ENCODE assay signal across 8 cellular contexts in the genomic region with DNA sequence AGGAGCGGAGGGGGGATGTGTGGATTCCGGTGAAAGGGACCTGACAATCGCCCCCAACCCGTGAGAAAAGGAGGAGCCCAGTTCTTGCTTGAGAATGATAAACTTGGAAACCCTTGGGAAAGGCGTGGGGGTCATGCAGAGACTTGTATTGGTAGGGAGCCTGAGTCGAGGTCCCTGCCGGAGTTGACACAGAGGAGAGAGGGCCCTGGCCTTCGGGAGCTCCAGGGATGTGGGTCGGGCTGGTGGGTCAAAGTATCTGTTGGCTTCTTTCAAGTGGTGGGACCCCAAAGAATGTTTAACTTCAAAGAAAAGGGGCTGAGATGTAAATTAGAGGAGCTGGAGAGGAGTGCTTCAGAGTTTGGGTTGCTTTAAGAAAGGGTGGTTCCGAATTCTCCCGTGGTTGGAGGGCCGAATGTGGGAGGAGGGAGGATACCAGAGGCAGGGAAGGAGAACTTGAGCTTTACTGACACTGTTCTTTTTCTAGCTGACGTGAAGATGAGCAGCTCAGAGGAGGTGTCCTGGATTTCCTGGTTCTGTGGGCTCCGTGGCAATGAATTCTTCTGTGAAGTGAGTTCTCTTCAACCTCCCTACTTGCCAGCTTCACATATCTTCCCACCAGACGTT. TPM values are rescaled to one million over a fixed set of nuclear protein-coding genes. Genes with fewer than 3 reads are reported as not detected.
DNase-seq lines count a peak whose midpoint lies in the region; ATAC-seq and TF ChIP-seq lines count a peak whose summit lies in the region.

No MANE protein-coding gene starts in this region.

- peak overlapping the region; percentile 96 for H3K4me3 Mint-ChIP-seq in activated CD4-positive, alpha-beta T cell treated with anti-CD3 and anti-CD28 coated beads, Interleukin-2, amount 10 ng/mL, durations not matched to agents 24 days and 14 days
- peak overlapping the region; percentile 96 for H3K4me3 Mint-ChIP-seq in activated naive CD8-positive, alpha-beta T cell treated with anti-CD3 and anti-CD28 coated beads, Interleukin-2, amount 10 ng/mL, durations not matched to agents 7 days and 5 days

- H3K36me3 ChIP-seq in kidney epithelial cell (ENCODE audit: control insufficient read depth, insufficient read depth, low read length) (peaks cover 12% of the 10 kb centered on the region), thoracic aorta (peaks cover 43% of the 10 kb centered on the region)

- H3K4me1 Mint-ChIP-seq in activated CD4-positive, alpha-beta T cell treated with anti-CD3 and anti-CD28 coated beads, Interleukin-2, amount 10 ng/mL, durations not matched to agents 24 days and 14 days, result peaks cover 53% of the 10 kb centered on the region
- peaks cover 35% of the 10 kb centered on the region for H3K4me1 Mint-ChIP-seq in activated naive CD8-positive, alpha-beta T cell treated with anti-CD3 and anti-CD28 coated beads, Interleukin-2, amount 10 ng/mL, durations not matched to agents 7 days and 5 days

- TF ChIP-seq CTCF in kidney epithelial cell (IDR thresholded peaks at IDR 0.05; ENCODE audit: insufficient read depth, low read length, poor library complexity, severe bottlenecking) (no peak), thoracic aorta (IDR thresholded peaks at IDR 0.05) (no peak)

- H3K4me3 ChIP-seq in kidney epithelial cell (ENCODE audit: low read depth, low read length) (peak overlapping the region; percentile 99), thoracic aorta (peak overlapping the region; percentile 98)

- H3K27ac Mint-ChIP-seq in activated CD4-positive, alpha-beta T cell treated with anti-CD3 and anti-CD28 coated beads, Interleukin-2, amount 10 ng/mL, durations not matched to agents 24 days and 14 days, result peak overlapping the region; percentile 96
- peak overlapping the region; percentile 98 for H3K27ac Mint-ChIP-seq in activated naive CD8-positive, alpha-beta T cell treated with anti-CD3 and anti-CD28 coated beads, Interleukin-2, amount 10 ng/mL, durations not matched to agents 7 days and 5 days

- intact Hi-C loops in activated CD4-positive, alpha-beta T cell treated with anti-CD3 and anti-CD28 coated beads, Interleukin-2, amount 10 ng/mL, durations not matched to agents 24 days and 14 days (cut with micrococcal nuclease), result loop anchor here (10.0 kb wide), 1 partner anchor 1188 kb away; the partner anchor contains the start of genes PSMB9 and TAP1

- peak; percentile 66 for DNase-seq in activated CD4-positive, alpha-beta T cell treated with anti-CD3 and anti-CD28 coated beads, Interleukin-2, amount 10 ng/mL, durations not matched to agents 24 days and 14 days
- DNase-seq in activated CD4-positive, alpha-beta T cell treated with anti-CD3 and anti-CD28 coated beads for 48 hours, result no peak
- DNase-seq in activated naive CD8-positive, alpha-beta T cell treated with anti-CD3 and anti-CD28 coated beads, Interleukin-2, amount 10 ng/mL, durations not matched to agents 7 days and 5 days, result no peak
- DNase-seq in kidney epithelial cell (ENCODE audit: low read depth) (no peak), thoracic aorta (ENCODE audit: low spot score) (no peak), foreskin melanocyte (no peak)

- H3K27me3 Mint-ChIP-seq in activated CD4-positive, alpha-beta T cell treated with anti-CD3 and anti-CD28 coated beads, Interleukin-2, amount 10 ng/mL, durations not matched to agents 24 days and 14 days, result no peaks in the 10 kb centered on the region
- no peaks in the 10 kb centered on the region for H3K27me3 Mint-ChIP-seq in activated naive CD8-positive, alpha-beta T cell treated with anti-CD3 and anti-CD28 coated beads, Interleukin-2, amount 10 ng/mL, durations not matched to agents 7 days and 5 days

- POLR2A ChIA-PET in activated naive CD8-positive, alpha-beta T cell treated with anti-CD3 and anti-CD28 coated beads, Interleukin-2, amount 10 ng/mL, durations not matched to agents 7 days and 5 days (lab: Charles Lee), result interaction anchor here (0.9 to 7.0 kb wide), 6 partner anchors 13 to 161 kb away, joined by 3 to 138 read pairs (median 14); partner anchors contain the start of genes APOM, BAG6, CLIC1 and HSPA1B

- no peaks in the 10 kb centered on the region for H3K9me3 Mint-ChIP-seq in activated CD4-positive, alpha-beta T cell treated with anti-CD3 and anti-CD28 coated beads, Interleukin-2, amount 10 ng/mL, durations not matched to agents 24 days and 14 days
- no peaks in the 10 kb centered on the region for H3K9me3 Mint-ChIP-seq in activated naive CD8-positive, alpha-beta T cell treated with anti-CD3 and anti-CD28 coated beads, Interleukin-2, amount 10 ng/mL, durations not matched to agents 7 days and 5 days

- peaks cover 16 to 49% of the 10 kb centered on the region in 2 donors for H3K4me1 ChIP-seq in thoracic aorta (ENCODE audit: control insufficient read depth in 1 of 2, low read depth in 2 of 2)

- no peak for ATAC-seq in activated naive CD8-positive, alpha-beta T cell treated with anti-CD3 and anti-CD28 coated beads, Interleukin-2, amount 10 ng/mL, durations not matched to agents 7 days and 5 days (ENCODE audit: low read depth)
- ATAC-seq in thoracic aorta (ENCODE audit: insufficient number of reproducible peaks, low FRiP score, low read depth) (no peak), GM21786 (IDR thresholded peaks at IDR 0.05; ENCODE audit: unreplicated experiment) (no peak), HG02678 (IDR thresholded peaks at IDR 0.05; ENCODE audit: unreplicated experiment) (no peak)

- peaks cover 79% of the 10 kb centered on the region for H3K36me3 Mint-ChIP-seq in activated CD4-positive, alpha-beta T cell treated with anti-CD3 and anti-CD28 coated beads, Interleukin-2, amount 10 ng/mL, durations not matched to agents 24 days and 14 days (ENCODE audit: low read depth)
- peaks cover 61% of the 10 kb centered on the region for H3K36me3 Mint-ChIP-seq in activated naive CD8-positive, alpha-beta T cell treated with anti-CD3 and anti-CD28 coated beads, Interleukin-2, amount 10 ng/mL, durations not matched to agents 7 days and 5 days

- H3K27me3 ChIP-seq in kidney epithelial cell (ENCODE audit: control insufficient read depth, insufficient read depth, low read length) (no peaks in the 10 kb centered on the region), thoracic aorta (replicated peaks; ENCODE audit: insufficient read depth) (no peaks in the 10 kb centered on the region)

- H3K9me3 ChIP-seq in thoracic aorta, result no peaks in the 10 kb centered on the region

- H3K27ac ChIP-seq in thoracic aorta, result peak overlapping the region; percentile 95 to 97

RNA-seq across cellular contexts. Expression of gene CSNK2B, which starts 0.6 kb away (rescaled TPM):
- 288 and 302 TPM in 2 replicates for total RNA-seq in activated CD4-positive, alpha-beta T cell treated with anti-CD3 and anti-CD28 coated beads, Interleukin-2, amount 10 ng/mL, durations not matched to agents 24 days and 14 days
- 100 to 1,000 TPM; 206 to 216 TPM for total RNA-seq in activated naive CD8-positive, alpha-beta T cell treated with anti-CD3 and anti-CD28 coated beads, Interleukin-2, amount 10 ng/mL, durations not matched to agents 7 days and 5 days
- total RNA-seq in kidney epithelial cell (366 and 405 TPM in 2 replicates), thoracic aorta (100 to 1,000 TPM; 175 to 202 TPM)

RNA-seq across cellular contexts. Expression of gene GPANK1, which starts 1.7 kb away (rescaled TPM):
- 32.9 and 33.6 TPM in 2 replicates for total RNA-seq in activated CD4-positive, alpha-beta T cell treated with anti-CD3 and anti-CD28 coated beads, Interleukin-2, amount 10 ng/mL, durations not matched to agents 24 days and 14 days
- 10 to 100 TPM; 30.7 to 32.0 TPM for total RNA-seq in activated naive CD8-positive, alpha-beta T cell treated with anti-CD3 and anti-CD28 coated beads, Interleukin-2, amount 10 ng/mL, durations not matched to agents 7 days and 5 days
- total RNA-seq in kidney epithelial cell, result 17.7 and 22.0 TPM in 2 replicates
- total RNA-seq in thoracic aorta, result 10 to 100 TPM; 15.0 to 19.2 TPM

RNA-seq across cellular contexts. Expression of gene LY6G5B, which starts 3.3 kb away (rescaled TPM):
- 32.8 and 33.5 TPM in 2 replicates for total RNA-seq in activated CD4-positive, alpha-beta T cell treated with anti-CD3 and anti-CD28 coated beads, Interleukin-2, amount 10 ng/mL, durations not matched to agents 24 days and 14 days
- total RNA-seq in activated naive CD8-positive, alpha-beta T cell treated with anti-CD3 and anti-CD28 coated beads, Interleukin-2, amount 10 ng/mL, durations not matched to agents 7 days and 5 days, result 10 to 100 TPM; 33.8 to 36.4 TPM
- total RNA-seq in kidney epithelial cell, result 2.8 and 6.0 TPM in 2 replicates
- 10 to 100 TPM in 1 of 2 donors, 1 to 10 TPM in 1; 9.6 to 24.3 TPM for total RNA-seq in thoracic aorta

RNA-seq across cellular contexts. Expression of gene C6orf47, which starts 5.9 kb away (rescaled TPM):
- total RNA-seq in activated CD4-positive, alpha-beta T cell treated with anti-CD3 and anti-CD28 coated beads, Interleukin-2, amount 10 ng/mL, durations not matched to agents 24 days and 14 days, result 16.8 and 17.9 TPM in 2 replicates
- 10 to 100 TPM; 30.7 to 32.2 TPM for total RNA-seq in activated naive CD8-positive, alpha-beta T cell treated with anti-CD3 and anti-CD28 coated beads, Interleukin-2, amount 10 ng/mL, durations not matched to agents 7 days and 5 days
- total RNA-seq in kidney epithelial cell (19.0 and 24.9 TPM in 2 replicates), thoracic aorta (10 to 100 TPM; 23.7 to 40.1 TPM)

RNA-seq across cellular contexts. Expression of gene APOM, which starts 10.8 kb away (rescaled TPM):
- 2.5 and 3.4 TPM in 2 replicates for total RNA-seq in activated CD4-positive, alpha-beta T cell treated with anti-CD3 and anti-CD28 coated beads, Interleukin-2, amount 10 ng/mL, durations not matched to agents 24 days and 14 days
- total RNA-seq in activated naive CD8-positive, alpha-beta T cell treated with anti-CD3 and anti-CD28 coated beads, Interleukin-2, amount 10 ng/mL, durations not matched to agents 7 days and 5 days, result 1 to 10 TPM; 3.1 to 4.6 TPM
- total RNA-seq in kidney epithelial cell (1.3 and 1.8 TPM in 2 replicates), thoracic aorta (1 to 10 TPM in 1 of 2 donors, not detected in 1; 2.2 TPM)
